11 cellular contexts compared by ENCODE assay signal in the genomic region with DNA sequence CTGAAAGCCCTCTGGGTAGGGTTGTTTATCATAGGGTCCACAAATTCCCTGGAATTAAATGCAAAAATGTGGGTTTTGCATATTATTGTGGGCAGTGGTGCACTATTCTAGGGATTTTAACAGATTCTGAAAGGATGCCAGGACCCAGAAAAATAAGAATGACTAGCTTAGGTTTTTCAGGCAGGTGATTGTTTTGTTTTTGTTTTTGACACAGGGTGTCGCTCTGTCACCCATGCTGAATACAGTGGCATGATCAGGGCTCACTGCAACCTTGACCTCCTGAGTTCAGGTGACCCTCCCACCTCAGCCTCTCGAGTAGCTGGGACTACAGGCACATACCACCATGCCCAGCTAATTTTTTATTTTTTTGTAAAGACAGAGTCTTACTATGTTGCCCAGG. TPM values are rescaled to one million over a fixed set of nuclear protein-coding genes. Genes with fewer than 3 reads are reported as not detected.
DNase-seq lines count a peak whose midpoint lies in the region; ATAC-seq and TF ChIP-seq lines count a peak whose summit lies in the region.
"Had no signal": no experiment of that assay in that cellular context is flagged by ENCODE, and none has a peak within 500 bp of the region (broad histone marks: within the 10 kb centered on the region; RNA-seq: fewer than 3 reads in every experiment).

No MANE protein-coding gene starts in this region.

- 76% methylated on average over 2 of the region's 2 CpGs for WGBS in SK-N-SH (ENCODE audit: low lambda C conversion rate)
- WGBS in ectodermal cell, 2 experiments = 88 to 89% methylated on average over 2 of the region's 2 CpGs

- H4K20me1 ChIP-seq in SK-N-SH (ENCODE audit: insufficient read depth) = no peaks in the 10 kb centered on the region

- H3K79me2 ChIP-seq in SK-N-SH (ENCODE audit: insufficient read depth) = no peaks in the 10 kb centered on the region

- CTCF ChIA-PET in SK-N-SH (lab: Yijun Ruan, JAX) = interaction anchor here (0.7 to 1.8 kb wide), 9 partner anchors 8 to 160 kb away, joined by 3 to 7 read pairs (median 5); no protein-coding TSS in a partner anchor
- CTCF ChIA-PET in activated naive CD4-positive, alpha-beta T cell treated with anti-CD3 and anti-CD28 coated beads for 36 hours (lab: Charles Lee) = interaction anchor here (1.0 to 1.5 kb wide), 5 partner anchors 11 to 160 kb away, joined by 3 to 6 read pairs (median 3); no protein-coding TSS in a partner anchor

- TF ChIP-seq RAD21 in SK-N-SH (IDR thresholded peaks at IDR 0.05; ENCODE audit: low read length) = no peak; the same call in 1 of the 2 replicates

- DNase-seq in SK-N-SH = no peak
- no peak for DNase-seq in naive thymus-derived CD8-positive, alpha-beta T cell
- no peak for DNase-seq in vagina (ENCODE audit: extremely low spot score in 2 of 2)
- DNase-seq in glutamatergic neuron = no peak
- DNase-seq in activated naive CD4-positive, alpha-beta T cell treated with anti-CD3 and anti-CD28 coated beads for 36 hours = no peak
- DNase-seq in OCI-M1 (lab: John Stamatoyannopoulos, UW) = no peak

- H3K36me3 Mint-ChIP-seq in naive thymus-derived CD8-positive, alpha-beta T cell = peaks cover 0 to 41% (median 36%) of the 10 kb centered on the region in 3 donors
- H3K36me3 Mint-ChIP-seq in glutamatergic neuron (ENCODE audit: unreplicated experiment) = no peaks in the 10 kb centered on the region
- H3K36me3 Mint-ChIP-seq in activated naive CD4-positive, alpha-beta T cell treated with anti-CD3 and anti-CD28 coated beads for 36 hours (ENCODE audit: low read depth) = peaks cover 21% of the 10 kb centered on the region

- H3K4me1 Mint-ChIP-seq in naive thymus-derived CD8-positive, alpha-beta T cell = peaks cover 31 to 64% (median 60%) of the 10 kb centered on the region in 4 donors
- H3K4me1 Mint-ChIP-seq in glutamatergic neuron (ENCODE audit: low read depth, unreplicated experiment) = no peaks in the 10 kb centered on the region
- peaks cover 49% of the 10 kb centered on the region for H3K4me1 Mint-ChIP-seq in activated naive CD4-positive, alpha-beta T cell treated with anti-CD3 and anti-CD28 coated beads for 36 hours (ENCODE audit: low read depth)

- H3K36me3 ChIP-seq in SK-N-SH (replicated peaks in 1 of 2; ENCODE audit: control insufficient read depth in 1 of 2, insufficient read depth in 2 of 2, low read length in 1 of 2) = no peaks in the 10 kb centered on the region
- H3K36me3 ChIP-seq in ectodermal cell (ENCODE audit: control insufficient read depth, insufficient read depth, low read length) = no peaks in the 10 kb centered on the region
- no peaks in the 10 kb centered on the region for H3K36me3 ChIP-seq in vagina

- peak overlapping the region; percentile 45; the same call in 1 of the 2 replicates for H3K9ac ChIP-seq in SK-N-SH

- TF ChIP-seq EP300 in SK-N-SH (IDR thresholded peaks at IDR 0.05; ENCODE audit: borderline replicate concordance in 1 of 2, low read depth in 1 of 2, low read length in 1 of 2) = no peak; a peak in 1 of 4 replicates

- H3F3A ChIP-seq in SK-N-SH (replicated peaks; ENCODE audit: insufficient read depth) = peaks cover 16% of the 10 kb centered on the region

- H3K27ac ChIP-seq in SK-N-SH (ENCODE audit: low read depth in 2 of 2, low read length in 1 of 2) (peak overlapping the region; percentile 82 to 87), ectodermal cell (ENCODE audit: insufficient read depth, low read depth, low read length, poor library complexity, severe bottlenecking) (peak overlapping the region; percentile 87), vagina (peak overlapping the region; percentile 20)
- H3K27ac ChIP-seq: VCaP had no signal

- H3K4me2 ChIP-seq in SK-N-SH = peak overlapping the region; percentile 70

- peak overlapping the region in 6 of 10 donors; percentile 7 to 89 (median 52) for H3K27ac Mint-ChIP-seq in naive thymus-derived CD8-positive, alpha-beta T cell
- H3K27ac Mint-ChIP-seq in glutamatergic neuron (ENCODE audit: unreplicated experiment) = no peak overlapping the region
- no peak overlapping the region for H3K27ac Mint-ChIP-seq in activated naive CD4-positive, alpha-beta T cell treated with anti-CD3 and anti-CD28 coated beads for 36 hours

- peaks cover 0 to 11% (median 0%) of the 10 kb centered on the region in 5 donors for H3K27me3 Mint-ChIP-seq in naive thymus-derived CD8-positive, alpha-beta T cell
- no peaks in the 10 kb centered on the region for H3K27me3 Mint-ChIP-seq in glutamatergic neuron (ENCODE audit: unreplicated experiment)
- H3K27me3 Mint-ChIP-seq in activated naive CD4-positive, alpha-beta T cell treated with anti-CD3 and anti-CD28 coated beads for 36 hours (ENCODE audit: low read depth) = no peaks in the 10 kb centered on the region

- H3K4me3 ChIP-seq in SK-N-SH (ENCODE audit: low read depth in 2 of 2, low read length in 1 of 2) (no peak overlapping the region), ectodermal cell (ENCODE audit: insufficient read depth, low read depth, low read length) (no peak overlapping the region), vagina (no peak overlapping the region)

- no peaks in the 10 kb centered on the region for H3K9me3 Mint-ChIP-seq in naive thymus-derived CD8-positive, alpha-beta T cell
- H3K9me3 Mint-ChIP-seq in glutamatergic neuron (ENCODE audit: unreplicated experiment) = no peaks in the 10 kb centered on the region
- H3K9me3 Mint-ChIP-seq in activated naive CD4-positive, alpha-beta T cell treated with anti-CD3 and anti-CD28 coated beads for 36 hours = no peaks in the 10 kb centered on the region

- TF ChIP-seq CTCF in SK-N-SH (IDR thresholded peaks at IDR 0.05) (no peak), vagina (IDR thresholded peaks at IDR 0.05) (no peak), glutamatergic neuron (IDR thresholded peaks at IDR 0.05; ENCODE audit: partially characterized antibody, unreplicated experiment) (no peak)

- no peak overlapping the region for H3K4me3 Mint-ChIP-seq in naive thymus-derived CD8-positive, alpha-beta T cell
- no peak overlapping the region for H3K4me3 Mint-ChIP-seq in glutamatergic neuron (ENCODE audit: unreplicated experiment)
- no peak overlapping the region for H3K4me3 Mint-ChIP-seq in activated naive CD4-positive, alpha-beta T cell treated with anti-CD3 and anti-CD28 coated beads for 36 hours
- H3K4me3 Mint-ChIP-seq: dendritic cell treated with granulocyte-macrophage colony-stimulating factor and Interleukin-4, amounts not matched to agents 40 ng/mL and 50 ng/mL, for 4 days had no signal

- H3K27me3 ChIP-seq in SK-N-SH (ENCODE audit: insufficient read depth) (no peaks in the 10 kb centered on the region), ectodermal cell (ENCODE audit: control insufficient read depth, insufficient read depth, low read length, poor library complexity, severe bottlenecking) (no peaks in the 10 kb centered on the region), vagina (no peaks in the 10 kb centered on the region)

- POLR2A ChIA-PET in SK-N-SH (lab: Yijun Ruan, JAX) = interaction anchor here (0.8 to 1.3 kb wide), 3 partner anchors 8 to 34 kb away, joined by 3 to 5 read pairs (median 3); no protein-coding TSS in a partner anchor
- POLR2A ChIA-PET in naive thymus-derived CD8-positive, alpha-beta T cell (lab: Charles Lee) = interaction anchor here (0.6 to 1.7 kb wide), 3 partner anchors 9 to 632 kb away, joined by 4 to 5 read pairs (median 5); no protein-coding TSS in a partner anchor

- H3K9me2 ChIP-seq in SK-N-SH = no peaks in the 10 kb centered on the region

- ATAC-seq in SK-N-SH treated with all-trans-retinoic acid at 6 μM for 48 hours = no peak; the same call in 1 of the 3 replicates
- ATAC-seq in naive thymus-derived CD8-positive, alpha-beta T cell = no peak

- peaks cover 8 to 29% of the 10 kb centered on the region in 2 experiments; a peak in 3 of 4 replicates for H3K4me1 ChIP-seq in SK-N-SH (ENCODE audit: control insufficient read depth in 1 of 2, insufficient read depth in 2 of 2, low read depth in 1 of 2, low read length in 1 of 2)
- peaks cover 18% of the 10 kb centered on the region for H3K4me1 ChIP-seq in ectodermal cell (ENCODE audit: control insufficient read depth, insufficient read depth, low read length)
- peaks cover 11% of the 10 kb centered on the region for H3K4me1 ChIP-seq in vagina

- H2AFZ ChIP-seq in SK-N-SH (ENCODE audit: low read depth) = peak overlapping the region; percentile 31; the same call in 1 of the 2 replicates

- H3K9me3 ChIP-seq in SK-N-SH (no peaks in the 10 kb centered on the region), ectodermal cell (ENCODE audit: control insufficient read depth, low read length) (no peaks in the 10 kb centered on the region), vagina (no peaks in the 10 kb centered on the region)

- intact Hi-C loops in vagina (cut with DNase I) = no loop called here
- intact Hi-C loops in activated naive CD4-positive, alpha-beta T cell treated with anti-CD3 and anti-CD28 coated beads for 36 hours (cut with micrococcal nuclease) = no loop called here

- TF ChIP-seq POLR2A in vagina (IDR thresholded peaks at IDR 0.05) = no peak

RNA-seq across cellular contexts. Expression of gene GALNT6, which starts 19.2 kb away (rescaled TPM):
- polyA plus RNA-seq in SK-N-SH (2012; rRNA removed) = 0.47 and 0.74 TPM in 2 replicates
- polyA plus RNA-seq in SK-N-SH (2012; cell fraction: cytosol; rRNA removed) = 0.39 and 0.72 TPM in 2 replicates
- polyA plus RNA-seq in SK-N-SH (2012; cell fraction: nucleus; rRNA removed) = 0.19 and 0.51 TPM in 2 replicates
- polyA plus RNA-seq in ectodermal cell (2013, experiment 1 of 4) = 0.31 TPM
- 0.55 TPM for polyA plus RNA-seq in ectodermal cell (2013, experiment 2 of 4)
- polyA plus RNA-seq in ectodermal cell (2013, experiment 3 of 4) = 0.37 TPM
- polyA plus RNA-seq in ectodermal cell (2013, experiment 4 of 4) = 0.69 TPM
- 1 to 10 TPM; 1.5 to 1.9 TPM for total RNA-seq in naive thymus-derived CD8-positive, alpha-beta T cell
- 1 to 10 TPM; 4.4 to 8.3 (median 4.6) TPM for polyA plus RNA-seq in naive thymus-derived CD8-positive, alpha-beta T cell
- total RNA-seq in vagina (12.5 TPM), glutamatergic neuron (ENCODE audit: unreplicated experiment) (0.39 TPM)
- total RNA-seq in activated naive CD4-positive, alpha-beta T cell treated with anti-CD3 and anti-CD28 coated beads for 36 hours = 1 to 10 TPM; 5.1 to 5.4 TPM

RNA-seq across cellular contexts. Expression of gene CELA1, which starts 25.5 kb away (rescaled TPM):
- polyA plus RNA-seq in SK-N-SH (2012; rRNA removed) = 0.05 TPM in 1 of 2 replicates, not detected in the other
- 0.03 and 0.04 TPM in 2 replicates for polyA plus RNA-seq in SK-N-SH (2012; cell fraction: cytosol; rRNA removed)
- polyA plus RNA-seq in SK-N-SH (2012; cell fraction: nucleus; rRNA removed) = not detected in 2 replicates
- not detected for polyA plus RNA-seq in ectodermal cell (2013, experiment 1 of 4)
- polyA plus RNA-seq in ectodermal cell (2013, experiment 2 of 4) = not detected
- not detected for polyA plus RNA-seq in ectodermal cell (2013, experiment 3 of 4)
- not detected for polyA plus RNA-seq in ectodermal cell (2013, experiment 4 of 4)
- 1 to 10 TPM; 2.2 to 2.5 TPM for total RNA-seq in naive thymus-derived CD8-positive, alpha-beta T cell
- 1 to 10 TPM; 3.6 to 9.8 (median 8.1) TPM for polyA plus RNA-seq in naive thymus-derived CD8-positive, alpha-beta T cell
- total RNA-seq in vagina (not detected), glutamatergic neuron (ENCODE audit: unreplicated experiment) (not detected)
- total RNA-seq in activated naive CD4-positive, alpha-beta T cell treated with anti-CD3 and anti-CD28 coated beads for 36 hours = under 1 TPM in 1 of 2 experiments, not detected in 1; 0.29 TPM
- total RNA-seq: H1 had no signal

RNA-seq across cellular contexts. Expression of gene BIN2, which starts 48.0 kb away (rescaled TPM):
- polyA plus RNA-seq in SK-N-SH (2012; rRNA removed) = not detected in 2 replicates
- not detected in 2 replicates for polyA plus RNA-seq in SK-N-SH (2012; cell fraction: cytosol; rRNA removed)
- polyA plus RNA-seq in SK-N-SH (2012; cell fraction: nucleus; rRNA removed) = not detected in 2 replicates
- polyA plus RNA-seq in ectodermal cell (2013, experiment 1 of 4) = not detected
- not detected for polyA plus RNA-seq in ectodermal cell (2013, experiment 2 of 4)
- not detected for polyA plus RNA-seq in ectodermal cell (2013, experiment 3 of 4)
- polyA plus RNA-seq in ectodermal cell (2013, experiment 4 of 4) = not detected
- 100 to 1,000 TPM; 257 to 267 TPM for total RNA-seq in naive thymus-derived CD8-positive, alpha-beta T cell
- 100 to 1,000 TPM; 228 to 303 (median 266) TPM for polyA plus RNA-seq in naive thymus-derived CD8-positive, alpha-beta T cell
- total RNA-seq in vagina (6.4 TPM), glutamatergic neuron (ENCODE audit: unreplicated experiment) (not detected)
- 10 to 100 TPM; 32.9 to 33.8 TPM for total RNA-seq in activated naive CD4-positive, alpha-beta T cell treated with anti-CD3 and anti-CD28 coated beads for 36 hours
- total RNA-seq: H1 had no signal
- polyA plus RNA-seq: H1 had no signal

RNA-seq across cellular contexts. Expression of gene SLC4A8, which starts 52.6 kb away (rescaled TPM):
- 3.6 and 5.2 TPM in 2 replicates for polyA plus RNA-seq in SK-N-SH (2012; rRNA removed)
- polyA plus RNA-seq in SK-N-SH (2012; cell fraction: cytosol; rRNA removed) = 3.9 TPM in 2 replicates
- 4.2 and 4.9 TPM in 2 replicates for polyA plus RNA-seq in SK-N-SH (2012; cell fraction: nucleus; rRNA removed)
- 12.0 TPM for polyA plus RNA-seq in ectodermal cell (2013, experiment 1 of 4)
- 10.4 TPM for polyA plus RNA-seq in ectodermal cell (2013, experiment 2 of 4)
- polyA plus RNA-seq in ectodermal cell (2013, experiment 3 of 4) = 8.4 TPM
- 12.8 TPM for polyA plus RNA-seq in ectodermal cell (2013, experiment 4 of 4)
- total RNA-seq in naive thymus-derived CD8-positive, alpha-beta T cell = under 1 TPM; 0.41 to 0.42 TPM
- polyA plus RNA-seq in naive thymus-derived CD8-positive, alpha-beta T cell = under 1 TPM; 0.52 to 0.99 (median 0.58) TPM
- total RNA-seq in vagina = 0.74 TPM
- 80.0 TPM for total RNA-seq in glutamatergic neuron (ENCODE audit: unreplicated experiment)
- total RNA-seq in activated naive CD4-positive, alpha-beta T cell treated with anti-CD3 and anti-CD28 coated beads for 36 hours = 1 to 10 TPM in 1 of 2 experiments, under 1 TPM in 1; 0.89 to 1.8 TPM

Comparison
In these comparisons a context has a peak if more than half of its experiments do, and no peak if none do; other contexts are left out.
1. H3K27ac ChIP-seq: peak in every context shown above with its lines; median percentile 87 in ectodermal cell; 84 in SK-N-SH; 20 in vagina.
2. H3K27ac Mint-ChIP-seq: peak in naive thymus-derived CD8-positive, alpha-beta T cell (6 of 10); none in glutamatergic neuron (single experiment) and activated naive CD4-positive, alpha-beta T cell treated with anti-CD3 and anti-CD28 coated beads for 36 hours (single experiment).
3. RNA of gene BIN2, which starts 48.0 kb away (total RNA-seq): 257 to 267 TPM in naive thymus-derived CD8-positive, alpha-beta T cell; 32.9 to 33.8 TPM in activated naive CD4-positive, alpha-beta T cell treated with anti-CD3 and anti-CD28 coated beads for 36 hours, 6.4 TPM in vagina (single experiment) and not detected in glutamatergic neuron (single experiment); every median in the first group is over 4 times any median in the second.